Comparison of ENCODE assay signal across 8 cellular contexts in the genomic region with DNA sequence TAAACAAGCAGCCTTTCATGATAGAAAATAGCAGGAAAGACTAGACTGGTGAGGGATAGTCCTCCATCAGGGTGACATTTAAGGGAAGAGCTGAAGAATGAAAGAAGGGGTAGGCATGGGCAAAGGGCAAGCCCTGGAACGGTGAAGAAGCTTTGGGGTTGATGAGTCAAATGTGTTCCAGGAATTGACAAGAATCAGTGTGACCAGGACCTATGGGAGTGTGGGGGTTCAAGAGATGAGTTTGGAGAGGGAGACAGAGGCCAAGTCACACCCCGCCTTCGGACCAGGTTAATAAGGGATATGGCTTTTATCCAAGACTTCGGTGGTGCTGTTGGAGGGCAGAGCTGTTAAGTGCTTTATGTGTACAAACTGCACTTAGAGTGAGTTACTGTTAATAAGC. TPM values are rescaled to one million over a fixed set of nuclear protein-coding genes. Genes with fewer than 3 reads are reported as not detected.
DNase-seq lines count a peak whose midpoint lies in the region; ATAC-seq and TF ChIP-seq lines count a peak whose summit lies in the region.

No MANE protein-coding gene starts in this region.

- WGBS in lower leg skin, 2 donors, result 21 to 37% methylated on average over 4 of the region's 4 CpGs
- 77% methylated on average over 4 of the region's 4 CpGs for WGBS in thymus

- H3K27ac Mint-ChIP-seq in activated CD8-positive, alpha-beta memory T cell treated with anti-CD3 and anti-CD28 coated beads, Interleukin-2, amount 10 ng/mL, durations not matched to agents 7 days and 5 days, result peak overlapping the region; percentile 89

- CTCF ChIA-PET in activated CD8-positive, alpha-beta memory T cell treated with anti-CD3 and anti-CD28 coated beads, Interleukin-2, amount 10 ng/mL, durations not matched to agents 7 days and 5 days (lab: Charles Lee), result no interaction called here
- CTCF ChIA-PET in HEK293T (lab: Yijun Ruan, JAX), result no interaction called here

- intact Hi-C loops in ascending aorta (cut with DNase I) (loop anchor here (2.0 to 5.0 kb wide), 2 partner anchors 27 to 71 kb away; partner anchors contain the start of genes INPP5E and SEC16A), lower leg skin (cut with DNase I; ENCODE audit: low total_unique reads) (no loop called here)

- no peaks in the 10 kb centered on the region for H3K27me3 ChIP-seq in ascending aorta
- H3K27me3 ChIP-seq in thymus (ENCODE audit: control insufficient read depth, insufficient read depth), result no peaks in the 10 kb centered on the region

- no peak for TF ChIP-seq POLR2A in lower leg skin (IDR thresholded peaks at IDR 0.05)

- H3K36me3 Mint-ChIP-seq in activated CD8-positive, alpha-beta memory T cell treated with anti-CD3 and anti-CD28 coated beads, Interleukin-2, amount 10 ng/mL, durations not matched to agents 7 days and 5 days, result peaks cover 39% of the 10 kb centered on the region

- no peaks in the 10 kb centered on the region for H3K9me3 Mint-ChIP-seq in activated CD8-positive, alpha-beta memory T cell treated with anti-CD3 and anti-CD28 coated beads, Interleukin-2, amount 10 ng/mL, durations not matched to agents 7 days and 5 days (ENCODE audit: low read depth)

- peak overlapping the region; percentile 72 to 92 for H3K4me3 ChIP-seq in ascending aorta
- H3K4me3 ChIP-seq in lower leg skin (ENCODE audit: low read depth, poor library complexity, severe bottlenecking), result peak overlapping the region; percentile 86
- H3K4me3 ChIP-seq in thymus (ENCODE audit: low read length), result peak overlapping the region; percentile 79

- DNase-seq in activated CD8-positive, alpha-beta memory T cell treated with anti-CD3 and anti-CD28 coated beads, Interleukin-2, amount 10 ng/mL, durations not matched to agents 7 days and 5 days, result no peak
- DNase-seq in activated CD8-positive, alpha-beta memory T cell treated with anti-CD3 and anti-CD28 coated beads, Interleukin-2, amount 50 U/mL, for 4 hours, result no peak
- DNase-seq in ascending aorta (ENCODE audit: low spot score in 2 of 2) (no peak), lower leg skin (ENCODE audit: low spot score in 2 of 2) (no peak), NCI-H128 (lab: John Stamatoyannopoulos, UW; ENCODE audit: unreplicated experiment) (no peak), HEK293T (ENCODE audit: extremely low spot score) (no peak)

- H3K27me3 Mint-ChIP-seq in activated CD8-positive, alpha-beta memory T cell treated with anti-CD3 and anti-CD28 coated beads, Interleukin-2, amount 10 ng/mL, durations not matched to agents 7 days and 5 days, result no peaks in the 10 kb centered on the region

- peaks cover 9 to 19% of the 10 kb centered on the region in 2 donors for H3K4me1 ChIP-seq in ascending aorta
- H3K4me1 ChIP-seq in thymus (ENCODE audit: control insufficient read depth, insufficient read depth, low read length), result peaks cover 12% of the 10 kb centered on the region

- H3K9me3 ChIP-seq in ascending aorta (no peaks in the 10 kb centered on the region), thymus (ENCODE audit: control insufficient read depth) (no peaks in the 10 kb centered on the region)

- peaks cover 40% of the 10 kb centered on the region for H3K4me1 Mint-ChIP-seq in activated CD8-positive, alpha-beta memory T cell treated with anti-CD3 and anti-CD28 coated beads, Interleukin-2, amount 10 ng/mL, durations not matched to agents 7 days and 5 days

- ATAC-seq in activated CD8-positive, alpha-beta memory T cell treated with anti-CD3 and anti-CD28 coated beads, Interleukin-2, amount 10 ng/mL, durations not matched to agents 7 days and 5 days, result no peak
- ATAC-seq in HG03432 (IDR thresholded peaks at IDR 0.05; ENCODE audit: unreplicated experiment), result no peak

- POLR2A ChIA-PET in HEK293T (lab: Yijun Ruan, JAX), result interaction anchor here (0.7 to 1.2 kb wide), 2 partner anchors 12 to 24 kb away, joined by 3 read pairs; no protein-coding TSS in a partner anchor

- no peak overlapping the region for H3K27ac ChIP-seq in ascending aorta
- H3K27ac ChIP-seq in thymus (ENCODE audit: low read depth), result no peak overlapping the region

- no peak for TF ChIP-seq CTCF in ascending aorta (IDR thresholded peaks at IDR 0.05)
- no peak for TF ChIP-seq CTCF in lower leg skin (IDR thresholded peaks at IDR 0.05)

- H3K36me3 ChIP-seq in ascending aorta (peaks cover 44 to 47% of the 10 kb centered on the region in 2 donors), thymus (ENCODE audit: control insufficient read depth, insufficient read depth) (peaks cover 45% of the 10 kb centered on the region)

- peak overlapping the region; percentile 96 for H3K4me3 Mint-ChIP-seq in activated CD8-positive, alpha-beta memory T cell treated with anti-CD3 and anti-CD28 coated beads, Interleukin-2, amount 10 ng/mL, durations not matched to agents 7 days and 5 days

TF ChIP-seq in HEK293T, 16 proteins besides CTCF, POLR2A, EP300 and RAD21:
- TF ChIP-seq FOXA1 (IDR thresholded peaks at IDR 0.05), result no peak
- no peak for TF ChIP-seq CTBP1 (IDR thresholded peaks at IDR 0.05; ENCODE audit: borderline replicate concordance)
- no peak for TF ChIP-seq FOXK2 (IDR thresholded peaks at IDR 0.05)
- TF ChIP-seq LEF1 (IDR thresholded peaks at IDR 0.05; ENCODE audit: borderline replicate concordance), result no peak
- no peak for TF ChIP-seq ARNT (IDR thresholded peaks at IDR 0.05)
- no peak for TF ChIP-seq NFRKB (IDR thresholded peaks at IDR 0.05)
- TF ChIP-seq SUZ12 (IDR thresholded peaks at IDR 0.05), result no peak
- TF ChIP-seq TARDBP (IDR thresholded peaks at IDR 0.05), result no peak
- TF ChIP-seq ELF4 (IDR thresholded peaks at IDR 0.05), result no peak
- TF ChIP-seq ZNF384 (IDR thresholded peaks at IDR 0.05), result no peak
- TF ChIP-seq FOXM1 (IDR thresholded peaks at IDR 0.05; ENCODE audit: borderline replicate concordance), result no peak
- TF ChIP-seq PKNOX1 (IDR thresholded peaks at IDR 0.05), result no peak
- no peak for TF ChIP-seq SP1 (IDR thresholded peaks at IDR 0.05)
- TF ChIP-seq HDGF (IDR thresholded peaks at IDR 0.05; ENCODE audit: borderline replicate concordance), result no peak
- no peak for TF ChIP-seq L3MBTL2 (conservative IDR thresholded peaks at IDR 0.05)
- TF ChIP-seq BHLHE40 (IDR thresholded peaks at IDR 0.05; ENCODE audit: borderline replicate concordance), result no peak
TF ChIP-seq in HEK293T: peak in this region for 0.

RNA-seq across cellular contexts. Expression of gene PMPCA, which starts 0.9 kb away (rescaled TPM):
- 10 to 100 TPM; 64.0 to 76.5 TPM for total RNA-seq in activated CD8-positive, alpha-beta memory T cell treated with anti-CD3 and anti-CD28 coated beads, Interleukin-2, amount 10 ng/mL, durations not matched to agents 7 days and 5 days
- total RNA-seq in ascending aorta, result 69.1 TPM
- total RNA-seq in lower leg skin, result 10 to 100 TPM; 35.9 to 59.6 (median 38.1) TPM
- 52.3 TPM for polyA plus RNA-seq in thymus

RNA-seq across cellular contexts. Expression of gene ENTR1, which starts 0.9 kb away (rescaled TPM):
- total RNA-seq in activated CD8-positive, alpha-beta memory T cell treated with anti-CD3 and anti-CD28 coated beads, Interleukin-2, amount 10 ng/mL, durations not matched to agents 7 days and 5 days, result 10 to 100 TPM; 47.4 to 54.2 TPM
- total RNA-seq in ascending aorta (27.7 TPM), lower leg skin (10 to 100 TPM; 29.8 to 46.2 (median 36.6) TPM)
- 60.3 TPM for polyA plus RNA-seq in thymus

RNA-seq across cellular contexts. Expression of gene SNAPC4, which starts 11.4 kb away (rescaled TPM):
- total RNA-seq in activated CD8-positive, alpha-beta memory T cell treated with anti-CD3 and anti-CD28 coated beads, Interleukin-2, amount 10 ng/mL, durations not matched to agents 7 days and 5 days, result 10 to 100 TPM; 12.4 to 17.0 TPM
- total RNA-seq in ascending aorta (9.4 TPM), lower leg skin (1 to 10 TPM; 5.9 to 9.9 (median 9.6) TPM)
- 11.3 TPM for polyA plus RNA-seq in thymus

RNA-seq across cellular contexts. Expression of gene INPP5E, which starts 28.3 kb away (rescaled TPM):
- 10 to 100 TPM; 20.0 to 21.4 TPM for total RNA-seq in activated CD8-positive, alpha-beta memory T cell treated with anti-CD3 and anti-CD28 coated beads, Interleukin-2, amount 10 ng/mL, durations not matched to agents 7 days and 5 days
- total RNA-seq in ascending aorta (20.2 TPM), lower leg skin (10 to 100 TPM in 3 of 4 donors, 1 to 10 TPM in 1; 10.0 to 17.8 (median 12.1) TPM)
- polyA plus RNA-seq in thymus, result 17.5 TPM

RNA-seq across cellular contexts. Expression of gene CARD9, which starts 37.9 kb away (rescaled TPM):
- total RNA-seq in activated CD8-positive, alpha-beta memory T cell treated with anti-CD3 and anti-CD28 coated beads, Interleukin-2, amount 10 ng/mL, durations not matched to agents 7 days and 5 days, result 1 to 10 TPM in 1 of 2 experiments, under 1 TPM in 1; 0.50 to 3.1 TPM
- total RNA-seq in ascending aorta, result 0.43 TPM
- total RNA-seq in lower leg skin, result 1 to 10 TPM; 2.4 to 4.2 (median 3.2) TPM
- polyA plus RNA-seq in thymus, result 3.5 TPM
